8 cellular contexts compared by ENCODE assay signal in genomic region chr7:100897111-100897608, GRCh38. TPM values are rescaled to one million over a fixed set of nuclear protein-coding genes. Genes with fewer than 3 reads are reported as not detected.
DNase-seq lines count a peak whose midpoint lies in the region; ATAC-seq, FAIRE-seq and TF ChIP-seq lines count a peak whose summit lies in the region.

No MANE protein-coding gene starts in this region.

- in situ Hi-C loops in KBM-7 (cut with MboI; ENCODE audit: low pct_unique_long_range_greater_than_20kb, low sequenced_read_pairs): no loop called here

- peak overlapping the region; percentile 41 for H3K4me3 ChIP-seq in urinary bladder (ENCODE audit: low read depth, low read length)

- 1% methylated on average over 35 of the region's 35 CpGs for WGBS in urinary bladder

- CTCF ChIA-PET in activated CD8-positive, alpha-beta T cell treated with anti-CD3 and anti-CD28 coated beads, Interleukin-2, amount 10 ng/mL, durations not matched to agents 7 days and 5 days (lab: Charles Lee): interaction anchor here (2.2 kb wide), 1 partner anchor 162 kb away, joined by 14 read pairs; no protein-coding TSS in a partner anchor

- no peak overlapping the region for H3K4me3 Mint-ChIP-seq in activated CD8-positive, alpha-beta T cell treated with anti-CD3 and anti-CD28 coated beads, Interleukin-2, amount 10 ng/mL, durations not matched to agents 7 days and 5 days
- H3K4me3 Mint-ChIP-seq in natural killer cell: peak overlapping the region; percentile 75

- H3K36me3 ChIP-seq in urinary bladder (ENCODE audit: insufficient read depth): no peaks in the 10 kb centered on the region

- H3K27me3 Mint-ChIP-seq in activated CD8-positive, alpha-beta T cell treated with anti-CD3 and anti-CD28 coated beads, Interleukin-2, amount 10 ng/mL, durations not matched to agents 7 days and 5 days (ENCODE audit: low read depth): peaks cover 30% of the 10 kb centered on the region
- peaks cover 36 to 48% of the 10 kb centered on the region in 2 donors for H3K27me3 Mint-ChIP-seq in natural killer cell (ENCODE audit: low read depth in 2 of 2)

- DNase-seq in KBM-7: peak; percentile 58
- peak; percentile 64 for DNase-seq in activated CD8-positive, alpha-beta T cell treated with anti-CD3 and anti-CD28 coated beads, Interleukin-2, amount 10 ng/mL, durations not matched to agents 7 days and 5 days
- DNase-seq in erythroblast (lab: John Stamatoyannopoulos, UW): peak; percentile 54 to 73
- DNase-seq in natural killer cell: peak; percentile 56
- DNase-seq in RCC 7860 (ENCODE audit: low spot score): no peak

- H3K36me3 Mint-ChIP-seq in activated CD8-positive, alpha-beta T cell treated with anti-CD3 and anti-CD28 coated beads, Interleukin-2, amount 10 ng/mL, durations not matched to agents 7 days and 5 days (ENCODE audit: low read depth): peaks cover 2% of the 10 kb centered on the region
- no peaks in the 10 kb centered on the region for H3K36me3 Mint-ChIP-seq in natural killer cell

- H3K4me1 ChIP-seq in urinary bladder (ENCODE audit: insufficient read depth): peaks cover 1% of the 10 kb centered on the region

- peak; percentile 72 for ATAC-seq in activated CD8-positive, alpha-beta T cell treated with anti-CD3 and anti-CD28 coated beads, Interleukin-2, amount 10 ng/mL, durations not matched to agents 7 days and 5 days
- ATAC-seq in natural killer cell (peak; percentile 32 to 57 (median 55)), GM19328 (IDR thresholded peaks at IDR 0.05; ENCODE audit: unreplicated experiment) (no peak)

- no peak for TF ChIP-seq POLR2A in erythroblast (IDR thresholded peaks at IDR 0.05; ENCODE audit: low read length)

- FAIRE-seq in RCC 7860 (lab: Jason Lieb, UNC): no peak

- H3K27ac ChIP-seq in C4-2B: no peak overlapping the region
- no peak overlapping the region for H3K27ac ChIP-seq in urinary bladder (ENCODE audit: low read depth)

- H3K4me1 Mint-ChIP-seq in activated CD8-positive, alpha-beta T cell treated with anti-CD3 and anti-CD28 coated beads, Interleukin-2, amount 10 ng/mL, durations not matched to agents 7 days and 5 days (ENCODE audit: low read depth): peaks cover 7% of the 10 kb centered on the region
- peaks cover 6 to 8% of the 10 kb centered on the region in 2 donors for H3K4me1 Mint-ChIP-seq in natural killer cell

- POLR2A ChIA-PET in activated CD8-positive, alpha-beta T cell treated with anti-CD3 and anti-CD28 coated beads, Interleukin-2, amount 10 ng/mL, durations not matched to agents 7 days and 5 days (lab: Charles Lee): no interaction called here

- TF ChIP-seq CTCF in C4-2B (conservative IDR thresholded peaks at IDR 0.05) (peak; percentile 94), natural killer cell (IDR thresholded peaks at IDR 0.05) (peak; percentile 67)

- H3K27ac Mint-ChIP-seq in activated CD8-positive, alpha-beta T cell treated with anti-CD3 and anti-CD28 coated beads, Interleukin-2, amount 10 ng/mL, durations not matched to agents 7 days and 5 days: no peak overlapping the region
- H3K27ac Mint-ChIP-seq in natural killer cell: no peak overlapping the region

- intact Hi-C loops in natural killer cell (cut with micrococcal nuclease): loop anchor here (1.0 to 5.0 kb wide), 2 partner anchors 162 to 180 kb away; no protein-coding TSS in a partner anchor

- no peaks in the 10 kb centered on the region for H3K9me3 Mint-ChIP-seq in activated CD8-positive, alpha-beta T cell treated with anti-CD3 and anti-CD28 coated beads, Interleukin-2, amount 10 ng/mL, durations not matched to agents 7 days and 5 days (ENCODE audit: insufficient read depth)
- no peaks in the 10 kb centered on the region for H3K9me3 Mint-ChIP-seq in natural killer cell

RNA-seq across cellular contexts. Expression of gene ACHE, which starts 1.5 kb away (rescaled TPM):
- total RNA-seq in activated CD8-positive, alpha-beta T cell treated with anti-CD3 and anti-CD28 coated beads, Interleukin-2, amount 10 ng/mL, durations not matched to agents 7 days and 5 days: not detected
- total RNA-seq in natural killer cell: under 1 TPM; 0.18 to 0.84 (median 0.47) TPM
- 4.0 TPM for total RNA-seq in urinary bladder
- polyA plus RNA-seq in urinary bladder: 4.3 TPM

RNA-seq across cellular contexts. Expression of gene UFSP1, which starts 7.6 kb away (rescaled TPM):
- total RNA-seq in activated CD8-positive, alpha-beta T cell treated with anti-CD3 and anti-CD28 coated beads, Interleukin-2, amount 10 ng/mL, durations not matched to agents 7 days and 5 days: 1 to 10 TPM; 2.0 to 3.7 TPM
- total RNA-seq in natural killer cell (1 to 10 TPM; 1.0 to 1.9 (median 1.3) TPM), urinary bladder (2.6 TPM)
- 6.2 TPM for polyA plus RNA-seq in urinary bladder

RNA-seq across cellular contexts. Expression of gene SRRT, which starts 22.3 kb away (rescaled TPM):
- total RNA-seq in activated CD8-positive, alpha-beta T cell treated with anti-CD3 and anti-CD28 coated beads, Interleukin-2, amount 10 ng/mL, durations not matched to agents 7 days and 5 days: 100 to 1,000 TPM; 273 to 292 TPM
- 100 to 1,000 TPM; 281 to 307 (median 288) TPM for total RNA-seq in natural killer cell
- total RNA-seq in urinary bladder: 31.2 TPM
- 69.9 TPM for polyA plus RNA-seq in urinary bladder

RNA-seq across cellular contexts. Expression of gene TRIP6, which starts 30.0 kb away (rescaled TPM):
- 10 to 100 TPM; 25.5 to 28.6 TPM for total RNA-seq in activated CD8-positive, alpha-beta T cell treated with anti-CD3 and anti-CD28 coated beads, Interleukin-2, amount 10 ng/mL, durations not matched to agents 7 days and 5 days
- 1 to 10 TPM; 1.1 to 3.5 (median 1.5) TPM for total RNA-seq in natural killer cell
- 38.0 TPM for total RNA-seq in urinary bladder
- polyA plus RNA-seq in urinary bladder: 80.0 TPM

RNA-seq across cellular contexts. Expression of gene SLC12A9, which starts 44.6 kb away (rescaled TPM):
- 10 to 100 TPM; 28.3 to 29.5 TPM for total RNA-seq in activated CD8-positive, alpha-beta T cell treated with anti-CD3 and anti-CD28 coated beads, Interleukin-2, amount 10 ng/mL, durations not matched to agents 7 days and 5 days
- total RNA-seq in natural killer cell: 10 to 100 TPM; 35.0 to 44.2 (median 38.1) TPM
- 13.6 TPM for total RNA-seq in urinary bladder
- 29.0 TPM for polyA plus RNA-seq in urinary bladder
